In genomic region chr17:52384695-52385094, GRCh38 we compare ENCODE assay signal across 24 cellular contexts.
DNase-seq lines count a peak whose midpoint lies in the region; ATAC-seq and TF ChIP-seq lines count a peak whose summit lies in the region.
"Had no signal": no experiment of that assay in that cellular context is flagged by ENCODE, and none has a peak within 500 bp of the region (broad histone marks: within the 10 kb centered on the region; RNA-seq: fewer than 3 reads in every experiment).

No MANE protein-coding gene starts in this region.

- TF ChIP-seq CTCF in LNCaP clone FGC (IDR thresholded peaks at IDR 0.05; ENCODE audit: control insufficient read depth, extremely low read depth, insufficient read depth) = no peak
- TF ChIP-seq CTCF in neural crest cell (conservative IDR thresholded peaks at IDR 0.05) = no peak
- no peak for TF ChIP-seq CTCF in heart right ventricle (IDR thresholded peaks at IDR 0.05)
- no peak for TF ChIP-seq CTCF in WERI-Rb-1 (IDR thresholded peaks at IDR 0.05; ENCODE audit: low read depth, low read length)

- H3K9me3 Mint-ChIP-seq in neural crest cell = no peaks in the 10 kb centered on the region

- H3K9me3 ChIP-seq in heart right ventricle (no peaks in the 10 kb centered on the region), WERI-Rb-1 (ENCODE audit: severe bottlenecking) (no peaks in the 10 kb centered on the region)
- H3K9me3 ChIP-seq: Caco-2 had no signal

- H3K27me3 ChIP-seq in heart right ventricle = peaks cover 0 to 4% (median 0%) of the 10 kb centered on the region in 7 donors
- H3K27me3 ChIP-seq in WERI-Rb-1 (ENCODE audit: insufficient read depth, low read depth, severe bottlenecking) = peaks cover 6% of the 10 kb centered on the region
- H3K27me3 ChIP-seq: BLaER1 treated with 17β-estradiol and CSF1 and Interleukin-3, amounts not matched to agents 10 nM and 100 nM had no signal

- no peaks in the 10 kb centered on the region for H3K36me3 Mint-ChIP-seq in neural crest cell (ENCODE audit: low read depth)
- H3K36me3 Mint-ChIP-seq: CD8-positive, alpha-beta T cell had no signal

- WGBS in heart right ventricle, 2 donors = 88 to 91% methylated on average over 5 of the region's 5 CpGs

- no peak overlapping the region for H3K4me3 Mint-ChIP-seq in neural crest cell
- H3K4me3 Mint-ChIP-seq: B cell; CD4-positive, alpha-beta T cell; CD8-positive, alpha-beta T cell had no signal

- intact Hi-C loops in left colon (cut with DNase I, micrococcal nuclease) (no loop called here), heart right ventricle (cut with DNase I) (no loop called here)

- DNase-seq in NCI-H345 (lab: John Stamatoyannopoulos, UW) = peak; percentile 5
- no peak for DNase-seq in NCI-H345 treated with DMSO at 0.1 percent for 48 hours (lab: John Stamatoyannopoulos, UW; ENCODE audit: unreplicated experiment)
- peak; percentile 32 for DNase-seq in LNCaP clone FGC (ENCODE audit: low read depth)
- DNase-seq in left colon = no peak
- DNase-seq in neural crest cell (ENCODE audit: low read depth, low spot score) = no peak
- DNase-seq in heart right ventricle = no peak
- DNase-seq in WERI-Rb-1 = no peak
- DNase-seq in activated naive CD4-positive, alpha-beta T cell (lab: John Stamatoyannopoulos, UW) = no peak
- DNase-seq: AML-193; Caco-2; Calu3; CD4-positive, alpha-beta T cell; CD8-positive, alpha-beta T cell; DMS 273 treated with DMSO at 0.1 percent for 48 hours; DMS79; DND-41; EL; GDM1 had no signal

- H3K4me1 Mint-ChIP-seq in neural crest cell = peaks cover 10% of the 10 kb centered on the region
- H3K4me1 Mint-ChIP-seq: B cell had no signal

- H3K4me3 ChIP-seq in LNCaP clone FGC (ENCODE audit: low read depth, low read length) (no peak overlapping the region), heart right ventricle (no peak overlapping the region), WERI-Rb-1 (ENCODE audit: low read depth, low read length) (no peak overlapping the region)
- H3K4me3 ChIP-seq: A549; BLaER1 treated with 17β-estradiol and CSF1 and Interleukin-3, amounts not matched to agents 10 nM and 100 nM; GM12878 had no signal

- H3K27me3 Mint-ChIP-seq in neural crest cell (ENCODE audit: low read depth) = no peaks in the 10 kb centered on the region
- H3K27me3 Mint-ChIP-seq: B cell; CD4-positive, alpha-beta T cell had no signal

- ATAC-seq in left colon = peak; percentile 75
- ATAC-seq in heart right ventricle = no peak
- ATAC-seq: A549; CD8-positive, alpha-beta T cell; GM12878 had no signal

- H3K4me1 ChIP-seq in heart right ventricle = no peaks in the 10 kb centered on the region
- H3K4me1 ChIP-seq: A549; BLaER1 treated with 17β-estradiol and CSF1 and Interleukin-3, amounts not matched to agents 10 nM and 100 nM; Caco-2 had no signal

- H3K27ac Mint-ChIP-seq in neural crest cell (ENCODE audit: unreplicated experiment) = peak overlapping the region; percentile 36
- H3K27ac Mint-ChIP-seq: B cell; CD4-positive, alpha-beta T cell; CD8-positive, alpha-beta T cell had no signal

- H3K36me3 ChIP-seq in heart right ventricle = no peaks in the 10 kb centered on the region
- no peaks in the 10 kb centered on the region for H3K36me3 ChIP-seq in WERI-Rb-1
- H3K36me3 ChIP-seq: BLaER1 treated with 17β-estradiol and CSF1 and Interleukin-3, amounts not matched to agents 10 nM and 100 nM had no signal

- H3K27ac ChIP-seq in heart right ventricle (no peak overlapping the region), WERI-Rb-1 (no peak overlapping the region)
- H3K27ac ChIP-seq: 22Rv1; A549; BLaER1 treated with 17β-estradiol and CSF1 and Interleukin-3, amounts not matched to agents 10 nM and 100 nM; C4-2B had no signal

Comparison
In these comparisons a context has a peak if more than half of its experiments do, and no peak if none do; other contexts are left out.
1. DNase-seq: peak in NCI-H345 (single experiment) and LNCaP clone FGC (single experiment); none in NCI-H345 treated with DMSO at 0.1 percent for 48 hours (single experiment), left colon (0 of 2), neural crest cell (single experiment), heart right ventricle (0 of 2), WERI-Rb-1 (single experiment) and activated naive CD4-positive, alpha-beta T cell (0 of 4).